In genomic region chr3:12809435-12809834, GRCh38 we compare ENCODE assay signal across 9 cellular contexts. TPM values are rescaled to one million over a fixed set of nuclear protein-coding genes. Genes with fewer than 3 reads are reported as not detected.
DNase-seq lines count a peak whose midpoint lies in the region; ATAC-seq, FAIRE-seq and TF ChIP-seq lines count a peak whose summit lies in the region.
"Had no signal": no experiment of that assay in that cellular context is flagged by ENCODE, and none has a peak within 500 bp of the region (broad histone marks: within the 10 kb centered on the region; RNA-seq: fewer than 3 reads in every experiment).

No MANE protein-coding gene starts in this region.

- H3K27ac ChIP-seq in brain microvascular endothelial cell (no peak overlapping the region), tibial artery (peak overlapping the region; percentile 46 to 84)

- intact Hi-C loops in tibial artery (cut with DNase I; ENCODE audit: low total_unique reads) = no loop called here

- H3K9me3 ChIP-seq in tibial artery = no peaks in the 10 kb centered on the region

- in situ Hi-C loops in brain microvascular endothelial cell (cut with HindIII; ENCODE audit: low pct_ligation_motif_present, low sequenced_read_pairs) = no loop called here

- peak overlapping the region; percentile 56 to 68 for H3K4me3 Mint-ChIP-seq in activated T-cell treated with anti-CD3 and anti-CD28 coated beads, Interleukin-2, amount 50 U/mL, for 72 hours
- H3K4me3 Mint-ChIP-seq in mesothelial cell of epicardium = peak overlapping the region; percentile 49

- no peak for ATAC-seq in activated T-cell treated with anti-CD3 and anti-CD28 coated beads, Interleukin-2, amount 50 U/mL, for 72 hours (replicated peaks in 1 of 2)

- peaks cover 0 to 41% (median 20%) of the 10 kb centered on the region in 4 donors for H3K4me1 ChIP-seq in tibial artery

- H3K36me3 Mint-ChIP-seq in activated T-cell treated with anti-CD3 and anti-CD28 coated beads, Interleukin-2, amount 50 U/mL, for 72 hours (ENCODE audit: insufficient read depth in 2 of 2) = no peaks in the 10 kb centered on the region
- H3K36me3 Mint-ChIP-seq in mesothelial cell of epicardium = peaks cover 3% of the 10 kb centered on the region

- H3K27ac Mint-ChIP-seq in activated T-cell treated with anti-CD3 and anti-CD28 coated beads, Interleukin-2, amount 50 U/mL, for 72 hours = no peak overlapping the region
- H3K27ac Mint-ChIP-seq in mesothelial cell of epicardium = no peak overlapping the region

- peak overlapping the region; percentile 58 for H3K4me3 ChIP-seq in brain microvascular endothelial cell (ENCODE audit: low read depth, low read length)
- H3K4me3 ChIP-seq in tibial artery = peak overlapping the region; percentile 54 to 56

- H3K36me3 ChIP-seq in brain microvascular endothelial cell (replicated peaks) (no peaks in the 10 kb centered on the region), tibial artery (peaks cover 4 to 51% (median 22%) of the 10 kb centered on the region in 3 donors)

- no peak for FAIRE-seq in RCC 7860 (lab: Jason Lieb, UNC)

- TF ChIP-seq CTCF in brain microvascular endothelial cell (IDR thresholded peaks at IDR 0.05; ENCODE audit: low read depth, low read length, missing control alignments) (no peak), mesothelial cell of epicardium (IDR thresholded peaks at IDR 0.05; ENCODE audit: unreplicated experiment) (no peak), tibial artery (IDR thresholded peaks at IDR 0.05) (no peak)

- H3K27me3 ChIP-seq in brain microvascular endothelial cell (replicated peaks) (no peaks in the 10 kb centered on the region), tibial artery (no peaks in the 10 kb centered on the region)

- no peaks in the 10 kb centered on the region for H3K27me3 Mint-ChIP-seq in activated T-cell treated with anti-CD3 and anti-CD28 coated beads, Interleukin-2, amount 50 U/mL, for 72 hours (ENCODE audit: low read depth)
- no peaks in the 10 kb centered on the region for H3K27me3 Mint-ChIP-seq in mesothelial cell of epicardium (ENCODE audit: low read depth)

- H3K9me3 Mint-ChIP-seq in activated T-cell treated with anti-CD3 and anti-CD28 coated beads, Interleukin-2, amount 50 U/mL, for 72 hours = no peaks in the 10 kb centered on the region
- no peaks in the 10 kb centered on the region for H3K9me3 Mint-ChIP-seq in mesothelial cell of epicardium

- no peak for DNase-seq in activated T-cell treated with anti-CD3 and anti-CD28 coated beads, Interleukin-2, amount 50 U/mL, for 72 hours
- DNase-seq in activated T-cell treated with anti-CD3 and anti-CD28 coated beads, Interleukin-2, amount 50 U/mL, for 48 hours = no peak
- DNase-seq in brain microvascular endothelial cell (no peak), mesothelial cell of epicardium (ENCODE audit: low spot score in 2 of 2, unreplicated experiment in 2 of 2) (no peak), tibial artery (no peak), hepatic stellate cell (ENCODE audit: low spot score) (no peak), RCC 7860 (ENCODE audit: low spot score) (no peak), NCI-H446 (lab: John Stamatoyannopoulos, UW) (no peak)

- peaks cover 6% of the 10 kb centered on the region for H3K4me1 Mint-ChIP-seq in activated T-cell treated with anti-CD3 and anti-CD28 coated beads, Interleukin-2, amount 50 U/mL, for 72 hours (ENCODE audit: low read depth)
- peaks cover 5% of the 10 kb centered on the region for H3K4me1 Mint-ChIP-seq in mesothelial cell of epicardium

RNA-seq across cellular contexts. Expression of gene CAND2, which starts 13.0 kb away (rescaled TPM):
- 1 to 10 TPM; 1.2 to 1.8 TPM for total RNA-seq in activated T-cell treated with anti-CD3 and anti-CD28 coated beads, Interleukin-2, amount 50 U/mL, for 72 hours
- total RNA-seq in mesothelial cell of epicardium = 13.2 to 14.4 TPM (median 14.0 TPM) in 3 replicates

RNA-seq across cellular contexts. Expression of gene RPL32, which starts 31.9 kb away (rescaled TPM):
- total RNA-seq in activated T-cell treated with anti-CD3 and anti-CD28 coated beads, Interleukin-2, amount 50 U/mL, for 72 hours = 1,000 to 10,000 TPM; 2,781 to 2,931 TPM
- total RNA-seq in mesothelial cell of epicardium = 1,710 to 1,896 TPM (median 1,851 TPM) in 3 replicates

RNA-seq across cellular contexts. Expression of gene TMEM40, which starts 50.4 kb away (rescaled TPM):
- not detected for total RNA-seq in activated T-cell treated with anti-CD3 and anti-CD28 coated beads, Interleukin-2, amount 50 U/mL, for 72 hours
- 7.8 to 8.3 TPM (median 8.0 TPM) in 3 replicates for total RNA-seq in mesothelial cell of epicardium
- total RNA-seq: RPMI7951 had no signal
